23 cellular contexts compared by ENCODE assay signal in the genomic region with DNA sequence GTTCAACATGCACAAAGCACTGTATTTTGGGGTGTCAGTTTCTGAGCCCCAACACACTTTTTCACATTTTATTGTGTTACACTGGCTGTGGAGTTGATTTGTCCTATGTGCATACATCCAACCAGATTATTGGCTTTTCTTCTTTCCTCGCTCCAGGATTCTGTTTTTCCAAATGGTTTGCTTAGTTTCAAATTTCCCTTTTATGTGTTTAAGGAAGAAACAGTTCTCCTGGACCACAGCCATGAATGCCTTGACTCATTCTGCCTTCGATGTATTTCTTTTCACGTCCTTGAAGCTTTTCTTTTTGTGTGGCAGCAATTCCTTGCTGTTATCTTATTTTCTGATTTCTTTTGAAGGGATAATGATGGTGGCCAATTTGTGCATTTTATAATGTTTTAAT. TPM values are rescaled to one million over a fixed set of nuclear protein-coding genes. Genes with fewer than 3 reads are reported as not detected.
DNase-seq lines count a peak whose midpoint lies in the region; ATAC-seq and TF ChIP-seq lines count a peak whose summit lies in the region.
"Had no signal": no experiment of that assay in that cellular context is flagged by ENCODE, and none has a peak within 500 bp of the region (broad histone marks: within the 10 kb centered on the region; RNA-seq: fewer than 3 reads in every experiment).

No MANE protein-coding gene starts in this region.

- H3K9me3 ChIP-seq in MG63 (no peaks in the 10 kb centered on the region), adipocyte (ENCODE audit: control insufficient read depth, low read length) (no peaks in the 10 kb centered on the region)
- H3K9me3 ChIP-seq: body of pancreas, esophagus muscularis mucosa, neutrophil, tibial nerve had no signal

- H3K27me3 Mint-ChIP-seq in nephron progenitor cell (ENCODE audit: low read depth, poor library complexity), result peaks cover 9% of the 10 kb centered on the region
- H3K27me3 Mint-ChIP-seq: activated naive CD8-positive, alpha-beta T cell treated with anti-CD3 and anti-CD28 coated beads, Interleukin-2, amount 10 ng/mL, durations not matched to agents 7 days and 5 days had no signal

- H3K9ac ChIP-seq in adipocyte (ENCODE audit: low read length), result no peak overlapping the region

- peaks cover 31% of the 10 kb centered on the region for H3K4me1 Mint-ChIP-seq in nephron progenitor cell
- H3K4me1 Mint-ChIP-seq: activated naive CD8-positive, alpha-beta T cell treated with anti-CD3 and anti-CD28 coated beads, Interleukin-2, amount 10 ng/mL, durations not matched to agents 7 days and 5 days; CD8-positive, alpha-beta memory T cell had no signal

- no peak for ATAC-seq in left colon
- no peak for ATAC-seq in activated naive CD4-positive, alpha-beta T cell treated with anti-CD3 and anti-CD28 coated beads, Interleukin-2, amount 50 U/mL, for 72 hours
- ATAC-seq: body of pancreas, WTC11 had no signal

- H3K36me3 ChIP-seq in MG63 (no peaks in the 10 kb centered on the region), adipocyte (ENCODE audit: control insufficient read depth, insufficient read depth, low read length, severe bottlenecking) (no peaks in the 10 kb centered on the region)
- H3K36me3 ChIP-seq: esophagus muscularis mucosa, neutrophil, tibial nerve had no signal

- H3K4me3 Mint-ChIP-seq in nephron progenitor cell, result no peak overlapping the region
- H3K4me3 Mint-ChIP-seq: activated naive CD8-positive, alpha-beta T cell treated with anti-CD3 and anti-CD28 coated beads, Interleukin-2, amount 10 ng/mL, durations not matched to agents 7 days and 5 days; CD8-positive, alpha-beta memory T cell; WTC11 had no signal

- CTCF ChIA-PET in HEK293T (lab: Yijun Ruan, JAX), result interaction anchor here (1.0 kb wide), 2 partner anchors 12 to 238 kb away, joined by 3 to 4 read pairs; no protein-coding TSS in a partner anchor

- POLR2A ChIA-PET in HEK293T (lab: Yijun Ruan, JAX), result no interaction called here

- DNase-seq in NCI-H1092 treated with DMSO at 0.1 percent for 48 hours (lab: John Stamatoyannopoulos, UW), result peak; percentile 41
- no peak for DNase-seq in NCI-H1092 (lab: John Stamatoyannopoulos, UW)
- DNase-seq in MG63, result peak; percentile 14
- peak; percentile 1 for DNase-seq in adipocyte (ENCODE audit: low read depth)
- no peak for DNase-seq in nephron progenitor cell
- DNase-seq in left colon, result no peak
- no peak for DNase-seq in HEK293T (ENCODE audit: extremely low spot score)
- no peak for DNase-seq in activated naive CD4-positive, alpha-beta T cell treated with anti-CD3 and anti-CD28 coated beads, Interleukin-2, amount 50 U/mL, for 72 hours (ENCODE audit: low spot score in 2 of 2)
- DNase-seq: activated CD8-positive, alpha-beta memory T cell treated with anti-CD3 and anti-CD28 coated beads, Interleukin-2, amount 50 U/mL, for 4 hours; activated naive CD8-positive, alpha-beta T cell treated with anti-CD3 and anti-CD28 coated beads, Interleukin-2, amount 10 ng/mL, durations not matched to agents 7 days and 5 days; body of pancreas; CD8-positive, alpha-beta memory T cell; effector memory CD4-positive, alpha-beta T cell; Karpas-422; kidney; NCI-H1105 treated with DMSO at 0.1 percent for 48 hours; stimulated activated CD4-positive, alpha-beta T cell treated with anti-CD3 and anti-CD28 coated beads, Interleukin-4, amount 100 ng/mL, for 1 hour; stimulated activated naive CD4-positive, alpha-beta T cell had no signal

- no peaks in the 10 kb centered on the region for H3K27me3 ChIP-seq in MG63
- peaks cover 4% of the 10 kb centered on the region for H3K27me3 ChIP-seq in adipocyte (replicated peaks; ENCODE audit: control insufficient read depth, insufficient read depth, low read length)
- H3K27me3 ChIP-seq: body of pancreas, esophagus muscularis mucosa, neutrophil, tibial nerve had no signal

- H3K4me3 ChIP-seq in MG63 (no peak overlapping the region), adipocyte (ENCODE audit: low read length) (no peak overlapping the region)
- H3K4me3 ChIP-seq: body of pancreas, esophagus muscularis mucosa, tibial nerve had no signal

- no peaks in the 10 kb centered on the region for H3K9me3 Mint-ChIP-seq in nephron progenitor cell
- no peaks in the 10 kb centered on the region for H3K9me3 Mint-ChIP-seq in activated naive CD4-positive, alpha-beta T cell treated with anti-CD3 and anti-CD28 coated beads, Interleukin-2, amount 50 U/mL, for 72 hours
- H3K9me3 Mint-ChIP-seq: activated naive CD8-positive, alpha-beta T cell treated with anti-CD3 and anti-CD28 coated beads, Interleukin-2, amount 10 ng/mL, durations not matched to agents 7 days and 5 days; activated T-helper 2 cell treated with anti-CD3 and anti-CD28 coated beads, Interferon-gamma antibody, Interleukin-2, Interleukin-4, amounts not matched to agents 10 μg/mL and 5 μg/mL and 100 μg/mL, durations not matched to agents 14 hours and 24 hours and 36 hours; WTC11 had no signal

- TF ChIP-seq CTCF in nephron progenitor cell (IDR thresholded peaks at IDR 0.05), result no peak

- peak overlapping the region; percentile 62 for H3K27ac Mint-ChIP-seq in nephron progenitor cell
- H3K27ac Mint-ChIP-seq in activated naive CD4-positive, alpha-beta T cell treated with anti-CD3 and anti-CD28 coated beads, Interleukin-2, amount 50 U/mL, for 72 hours, result no peak overlapping the region
- H3K27ac Mint-ChIP-seq: activated naive CD8-positive, alpha-beta T cell treated with anti-CD3 and anti-CD28 coated beads, Interleukin-2, amount 10 ng/mL, durations not matched to agents 7 days and 5 days; activated T-helper 2 cell treated with anti-CD3 and anti-CD28 coated beads, Interferon-gamma antibody, Interleukin-2, Interleukin-4, amounts not matched to agents 10 μg/mL and 5 μg/mL and 100 μg/mL, durations not matched to agents 14 hours and 24 hours and 36 hours; CD8-positive, alpha-beta memory T cell; WTC11 had no signal

- H3K4me1 ChIP-seq in adipocyte (ENCODE audit: control insufficient read depth, insufficient read depth, low read length), result no peaks in the 10 kb centered on the region
- H3K4me1 ChIP-seq: body of pancreas, esophagus muscularis mucosa, tibial nerve had no signal

- H3K36me3 Mint-ChIP-seq in nephron progenitor cell (ENCODE audit: low read depth), result no peaks in the 10 kb centered on the region
- H3K36me3 Mint-ChIP-seq in activated naive CD4-positive, alpha-beta T cell treated with anti-CD3 and anti-CD28 coated beads, Interleukin-2, amount 50 U/mL, for 72 hours, result no peaks in the 10 kb centered on the region
- H3K36me3 Mint-ChIP-seq: activated naive CD8-positive, alpha-beta T cell treated with anti-CD3 and anti-CD28 coated beads, Interleukin-2, amount 10 ng/mL, durations not matched to agents 7 days and 5 days; WTC11 had no signal

- intact Hi-C loops in left colon (cut with DNase I, micrococcal nuclease), result no loop called here

TF ChIP-seq in HEK293T, 16 proteins besides CTCF, POLR2A, EP300 and RAD21:
- no peak for TF ChIP-seq SUZ12 (IDR thresholded peaks at IDR 0.05)
- TF ChIP-seq LEF1 (IDR thresholded peaks at IDR 0.05; ENCODE audit: borderline replicate concordance), result no peak
- no peak for TF ChIP-seq HDGF (IDR thresholded peaks at IDR 0.05; ENCODE audit: borderline replicate concordance)
TF ChIP-seq in HEK293T: peak in this region for 0.

RNA-seq across cellular contexts. Expression of gene CACNA2D3, which starts 53.8 kb away (rescaled TPM):
- 1.2 and 2.0 TPM in 2 replicates for total RNA-seq in MG63 (2014; rRNA removed; shearing (Covaris generic); ENCODE audit: low replicate concordance)
- total RNA-seq in left colon, result under 1 TPM; 0.24 to 0.64 TPM
- total RNA-seq in activated naive CD4-positive, alpha-beta T cell treated with anti-CD3 and anti-CD28 coated beads, Interleukin-2, amount 50 U/mL, for 72 hours, result not detected
- total RNA-seq: activated naive CD8-positive, alpha-beta T cell treated with anti-CD3 and anti-CD28 coated beads, Interleukin-2, amount 10 ng/mL, durations not matched to agents 7 days and 5 days; activated T-helper 2 cell treated with anti-CD3 and anti-CD28 coated beads, Interferon-gamma antibody, Interleukin-2, Interleukin-4, amounts not matched to agents 10 μg/mL and 5 μg/mL and 100 μg/mL, durations not matched to agents 14 hours and 24 hours and 36 hours; body of pancreas; CD8-positive, alpha-beta memory T cell had no signal

Comparison
In these comparisons a context has a peak if more than half of its experiments do, and no peak if none do; other contexts are left out.
1. DNase-seq: peak in NCI-H1092 treated with DMSO at 0.1 percent for 48 hours (single experiment), MG63 (single experiment) and adipocyte (single experiment); none in NCI-H1092 (single experiment), nephron progenitor cell (single experiment), left colon (0 of 2), HEK293T (single experiment) and activated naive CD4-positive, alpha-beta T cell treated with anti-CD3 and anti-CD28 coated beads, Interleukin-2, amount 50 U/mL, for 72 hours (0 of 2).